ENCODE assay signal across 7 cellular contexts in genomic region chr19:3284759-3285646, GRCh38.
DNase-seq lines count a peak whose midpoint lies in the region; ATAC-seq and TF ChIP-seq lines count a peak whose summit lies in the region.

No MANE protein-coding gene starts in this region.

- H3K27ac Mint-ChIP-seq in H9, result peak overlapping the region; percentile 96 to 99 (median 99)

- WGBS in H9 (ENCODE audit: extremely low coverage, insufficient read length, low lambda C conversion rate), result no CpG with 5 or more reads among the region's 38 CpGs
- WGBS in ovary, 3 donors, result 1 to 2% (median 1%) methylated on average over 37 to 38 of the region's 38 CpGs

- H4K8ac ChIP-seq in H9 (replicated peaks; ENCODE audit: insufficient read length, low read depth, low read length), result no peak overlapping the region

- TF ChIP-seq POLR2A in ovary (IDR thresholded peaks at IDR 0.05), result no peak

- H3K18ac ChIP-seq in H9 (ENCODE audit: insufficient read length, low read depth, low read length), result peak overlapping the region; percentile 96

- H3K79me2 ChIP-seq in H9 (ENCODE audit: insufficient read depth, low read length) (no peaks in the 10 kb centered on the region), PC-9 (ENCODE audit: low read depth) (no peaks in the 10 kb centered on the region)

- H2BK120ac ChIP-seq in H9 (ENCODE audit: low read depth, low read length, poor library complexity, severe bottlenecking), result no peak overlapping the region

- ATAC-seq in GM21717 (IDR thresholded peaks at IDR 0.05; ENCODE audit: unreplicated experiment) (no peak), GM18867 (IDR thresholded peaks at IDR 0.05; ENCODE audit: unreplicated experiment) (no peak)

- no peak overlapping the region for H2AFZ ChIP-seq in H9 (ENCODE audit: low read length)
- no peak overlapping the region for H2AFZ ChIP-seq in PC-9

- H2BK20ac ChIP-seq in H9 (ENCODE audit: low read depth, low read length, poor library complexity, severe bottlenecking), result no peak overlapping the region

- H3K4me1 ChIP-seq in H9 (ENCODE audit: insufficient read depth, low read length) (no peaks in the 10 kb centered on the region), PC-9 (replicated peaks; ENCODE audit: insufficient read depth) (no peaks in the 10 kb centered on the region), ovary (ENCODE audit: insufficient read depth) (no peaks in the 10 kb centered on the region)

- H3K56ac ChIP-seq in H9 (ENCODE audit: insufficient read length, low read depth, low read length), result no peak overlapping the region

- H3K23me2 ChIP-seq in H9 (ENCODE audit: insufficient read length, low read depth, low read length, poor library complexity, severe bottlenecking), result peaks cover 4% of the 10 kb centered on the region

- no peak overlapping the region for H3K23ac ChIP-seq in H9 (ENCODE audit: insufficient read length, low read depth, low read length)

- TF ChIP-seq CTCF in H9 (conservative IDR thresholded peaks at IDR 0.05) (no peak), PC-9 (conservative IDR thresholded peaks at IDR 0.05) (no peak), fibroblast of mammary gland (conservative IDR thresholded peaks at IDR 0.05; ENCODE audit: control insufficient read depth, insufficient read depth, low read depth, low read length) (no peak), ovary (IDR thresholded peaks at IDR 0.05) (no peak)

- no peak overlapping the region for H2AK5ac ChIP-seq in H9 (ENCODE audit: insufficient read length, low read length)

- no peak overlapping the region for H2BK12ac ChIP-seq in H9 (ENCODE audit: insufficient read length, low read depth, low read length)

- H3K4me1 Mint-ChIP-seq in H9, result peaks cover 7 to 15% of the 10 kb centered on the region in 2 experiments

- H3K9ac ChIP-seq in H9 (ENCODE audit: extremely low read depth, insufficient read length, low read length), result peak overlapping the region; percentile 46

- POLR2A ChIA-PET in PC-9 (lab: Charles Lee; ENCODE audit: unreplicated experiment), result interaction anchor here (0.5 to 0.9 kb wide), 5 partner anchors 220 to 706 kb away, joined by 3 to 9 read pairs (median 5); no protein-coding TSS in a partner anchor

- no peaks in the 10 kb centered on the region for H3K79me1 ChIP-seq in H9 (ENCODE audit: insufficient read depth, low read depth, low read length, poor library complexity, severe bottlenecking)

- TF ChIP-seq EP300 in ovary (IDR thresholded peaks at IDR 0.05), result no peak

- no peaks in the 10 kb centered on the region for H3K27me3 ChIP-seq in H9 (ENCODE audit: insufficient read depth, low read length)
- H3K27me3 ChIP-seq in PC-9 (ENCODE audit: insufficient read depth, low read depth), result peaks cover 15% of the 10 kb centered on the region
- H3K27me3 ChIP-seq in ovary, result no peaks in the 10 kb centered on the region

- H3K4me2 ChIP-seq in H9 (ENCODE audit: insufficient read depth, insufficient read length, low read length) (peak overlapping the region; percentile 81), PC-9 (peak overlapping the region; percentile 31; the same call in 1 of the 2 replicates)

- H3K9me2 ChIP-seq in PC-9 (ENCODE audit: insufficient read depth), result no peaks in the 10 kb centered on the region

- no peak overlapping the region for H3T11ph ChIP-seq in H9 (ENCODE audit: low read length)

- peak; percentile 99 for DNase-seq in H9
- peak in 1 of 2 experiments; percentile 82 for DNase-seq in PC-9
- DNase-seq in activated T-cell treated with anti-CD3 and anti-CD28 coated beads, Interleukin-2, amount 50 U/mL, for 1 hour, result peak; percentile 69
- DNase-seq in fibroblast of mammary gland (ENCODE audit: low read depth), result peak; percentile 21
- DNase-seq in ovary, result peak; percentile 99 to 100 (median 100)

- no TSS peak for BruUV-seq in PC-9 (replicated peaks; lab: Mats Ljungman, UMichigan)

- H3K36me3 ChIP-seq in PC-9 (ENCODE audit: low read depth) (no peaks in the 10 kb centered on the region), ovary (no peaks in the 10 kb centered on the region)

- H2BK15ac ChIP-seq in H9 (ENCODE audit: low read depth, low read length), result no peak overlapping the region

- H3K9me3 ChIP-seq in H9 (ENCODE audit: control insufficient read depth, low read depth, low read length), result no peaks in the 10 kb centered on the region
- H3K9me3 ChIP-seq in PC-9 (ENCODE audit: insufficient read depth, low read depth), result no peaks in the 10 kb centered on the region
- H3K9me3 ChIP-seq in ovary, result no peaks in the 10 kb centered on the region

- H4K91ac ChIP-seq in H9 (ENCODE audit: insufficient read length, low read depth, low read length), result no peak overlapping the region

- H4K20me1 ChIP-seq in H9 (ENCODE audit: control insufficient read depth, insufficient read depth, insufficient read length), result no peaks in the 10 kb centered on the region
- no peaks in the 10 kb centered on the region for H4K20me1 ChIP-seq in PC-9 (ENCODE audit: insufficient read depth)

- H3K36me3 Mint-ChIP-seq in H9 (ENCODE audit: insufficient read depth in 1 of 3, low read depth in 3 of 3), result peaks cover 0 to 8% (median 8%) of the 10 kb centered on the region in 3 experiments; a peak in 2 of 7 replicates

- H3K4me3 Mint-ChIP-seq in H9, result peak overlapping the region; percentile 71 to 85

- no peak overlapping the region for H3K4ac ChIP-seq in H9 (ENCODE audit: low read depth, low read length)

- CTCF ChIA-PET in PC-9 (lab: Charles Lee), result interaction anchor here (0.5 to 1.0 kb wide), 4 partner anchors 9 to 325 kb away, joined by 3 to 8 read pairs (median 3); no protein-coding TSS in a partner anchor

- H3K4me3 ChIP-seq in PC-9, result no peak overlapping the region
- no peak overlapping the region for H3K4me3 ChIP-seq in fibroblast of mammary gland (ENCODE audit: control insufficient read depth, low read depth, low read length)
- H3K4me3 ChIP-seq in ovary, result peak overlapping the region; percentile 13

- peaks cover 12% of the 10 kb centered on the region for H3K27me3 Mint-ChIP-seq in H9 (ENCODE audit: low read depth)

- no peaks in the 10 kb centered on the region for H3K9me3 Mint-ChIP-seq in H9

- peak overlapping the region; percentile 84; the same call in 1 of the 2 replicates for H3K14ac ChIP-seq in H9 (ENCODE audit: insufficient read depth, low read length)

- no peaks in the 10 kb centered on the region for H3F3A ChIP-seq in PC-9 (ENCODE audit: insufficient read depth, low read depth)

- H2BK5ac ChIP-seq in H9 (ENCODE audit: insufficient read length, low read length), result no peak overlapping the region

- no peak overlapping the region for H3K27ac ChIP-seq in H9 (ENCODE audit: insufficient read length, low read depth, low read length)
- H3K27ac ChIP-seq in PC-9, result no peak overlapping the region
- peak overlapping the region; percentile 42 to 82 for H3K27ac ChIP-seq in ovary

- intact Hi-C loops in PC-9 (cut with micrococcal nuclease; ENCODE audit: unreplicated experiment) (loop anchor here (1.0 kb wide), 1 partner anchor 9 kb away; no protein-coding TSS in a partner anchor), ovary (cut with DNase I) (no loop called here)

- H4K5ac ChIP-seq in H9 (ENCODE audit: insufficient read length, low read depth, low read length), result no peak overlapping the region

Comparison
In these comparisons a context has a peak if more than half of its experiments do, and no peak if none do; other contexts are left out.
1. H3K27ac ChIP-seq: peak in ovary (2 of 2); none in H9 (single experiment) and PC-9 (single experiment).